In genomic region chr2:23293063-23293462, GRCh38 we compare ENCODE assay signal across 18 cellular contexts.
DNase-seq lines count a peak whose midpoint lies in the region; ATAC-seq, FAIRE-seq and TF ChIP-seq lines count a peak whose summit lies in the region.
"Had no signal": no experiment of that assay in that cellular context is flagged by ENCODE, and none has a peak within 500 bp of the region (broad histone marks: within the 10 kb centered on the region; RNA-seq: fewer than 3 reads in every experiment).

No MANE protein-coding gene starts in this region.

- H3K9me1 ChIP-seq in K562 (ENCODE audit: control insufficient read depth, insufficient read depth, low read length) = no peaks in the 10 kb centered on the region

- H3K9me3 ChIP-seq in SK-N-SH = no peaks in the 10 kb centered on the region
- no peaks in the 10 kb centered on the region for H3K9me3 ChIP-seq in K562 (replicated peaks; ENCODE audit: control insufficient read depth, insufficient read depth, low read depth, low read length)

- H3K36me3 Mint-ChIP-seq in stimulated activated memory B cell treated with anti-CD40 and anti-IgM and Interleukin-4, amounts not matched to agents 10 μg/mL and 1 μg/mL and 100 μg/mL, for 72 hours = no peaks in the 10 kb centered on the region
- H3K36me3 Mint-ChIP-seq: activated CD8-positive, alpha-beta memory T cell treated with anti-CD3 and anti-CD28 coated beads, Interleukin-2, amount 10 ng/mL, durations not matched to agents 7 days and 5 days had no signal

- no peak overlapping the region for H3K27ac ChIP-seq in SK-N-SH (ENCODE audit: low read depth in 2 of 2, low read length in 1 of 2)
- H3K27ac ChIP-seq in K562 (ENCODE audit: extremely low read depth, low read depth, low read length) = no peak overlapping the region
- H3K27ac ChIP-seq: 22Rv1, WERI-Rb-1 had no signal

- H3K4me3 ChIP-seq in SK-N-SH (ENCODE audit: low read depth in 2 of 2, low read length in 1 of 2) (no peak overlapping the region), K562 (no peak overlapping the region)

- peaks cover 33% of the 10 kb centered on the region for H3K27me3 Mint-ChIP-seq in stimulated activated memory B cell treated with anti-CD40 and anti-IgM and Interleukin-4, amounts not matched to agents 10 μg/mL and 1 μg/mL and 100 μg/mL, for 72 hours

- H3K27ac Mint-ChIP-seq in stimulated activated memory B cell treated with anti-CD40 and anti-IgM and Interleukin-4, amounts not matched to agents 10 μg/mL and 1 μg/mL and 100 μg/mL, for 72 hours = no peak overlapping the region
- H3K27ac Mint-ChIP-seq: activated CD8-positive, alpha-beta memory T cell treated with anti-CD3 and anti-CD28 coated beads, Interleukin-2, amount 10 ng/mL, durations not matched to agents 7 days and 5 days; CD4-positive, alpha-beta T cell had no signal

- H3K4me1 ChIP-seq in SK-N-SH (ENCODE audit: control insufficient read depth in 1 of 2, insufficient read depth in 2 of 2, low read depth in 1 of 2, low read length in 1 of 2) = no peaks in the 10 kb centered on the region; a peak in 1 of 4 replicates
- no peaks in the 10 kb centered on the region for H3K4me1 ChIP-seq in K562 (replicated peaks in 1 of 2; ENCODE audit: control insufficient read depth in 2 of 2, insufficient read depth in 2 of 2, low read length in 2 of 2)

- no peaks in the 10 kb centered on the region for H3K9me3 Mint-ChIP-seq in stimulated activated memory B cell treated with anti-CD40 and anti-IgM and Interleukin-4, amounts not matched to agents 10 μg/mL and 1 μg/mL and 100 μg/mL, for 72 hours
- H3K9me3 Mint-ChIP-seq: CD4-positive, alpha-beta T cell; central memory CD8-positive, alpha-beta T cell had no signal

- in situ Hi-C loops in K562 (cut with MboI) (no loop called here), GM13976 (cut with MboI; ENCODE audit: low sequenced_read_pairs, unreplicated experiment) (no loop called here)

- BruUV-seq in K562 (replicated peaks; lab: Mats Ljungman, UMichigan) = no TSS peak

- ATAC-seq in SK-N-SH treated with all-trans-retinoic acid at 6 μM for 48 hours (no peak), K562 (no peak), left ventricle myocardium superior (peak; percentile 60), HG03565 (IDR thresholded peaks at IDR 0.05; ENCODE audit: unreplicated experiment) (no peak), HG02973 (IDR thresholded peaks at IDR 0.05; ENCODE audit: unreplicated experiment) (no peak)
- peak; percentile 3 for ATAC-seq in stimulated activated memory B cell treated with anti-CD40 and anti-IgM and Interleukin-4, amounts not matched to agents 10 μg/mL and 1 μg/mL and 100 μg/mL, for 72 hours
- ATAC-seq: activated CD8-positive, alpha-beta memory T cell treated with anti-CD3 and anti-CD28 coated beads, Interleukin-2, amount 10 ng/mL, durations not matched to agents 7 days and 5 days had no signal

- H2AFZ ChIP-seq in SK-N-SH (ENCODE audit: low read depth) (no peak overlapping the region), K562 (ENCODE audit: low read depth, low read length) (no peak overlapping the region)

- H3K79me2 ChIP-seq in SK-N-SH (ENCODE audit: insufficient read depth) (no peaks in the 10 kb centered on the region), K562 (ENCODE audit: control insufficient read depth, insufficient read depth, low read length) (no peaks in the 10 kb centered on the region)

- H3K4me1 Mint-ChIP-seq in stimulated activated memory B cell treated with anti-CD40 and anti-IgM and Interleukin-4, amounts not matched to agents 10 μg/mL and 1 μg/mL and 100 μg/mL, for 72 hours = no peaks in the 10 kb centered on the region
- H3K4me1 Mint-ChIP-seq: activated CD8-positive, alpha-beta memory T cell treated with anti-CD3 and anti-CD28 coated beads, Interleukin-2, amount 10 ng/mL, durations not matched to agents 7 days and 5 days; central memory CD8-positive, alpha-beta T cell had no signal

- TF ChIP-seq EP300 in SK-N-SH (IDR thresholded peaks at IDR 0.05; ENCODE audit: borderline replicate concordance in 1 of 2, low read depth in 1 of 2, low read length in 1 of 2) (no peak), K562 (IDR thresholded peaks at IDR 0.05; ENCODE audit: low read length) (no peak)

- no peak for TF ChIP-seq POLR2A in K562 (conservative IDR thresholded peaks at IDR 0.05)

- DNase-seq in SK-N-SH (no peak), K562 (ENCODE audit: extremely low read depth in 1 of 4, low spot score in 3 of 4) (no peak), left ventricle myocardium superior (peak; percentile 29), GM13976 (ENCODE audit: low spot score) (no peak)
- DNase-seq: activated CD8-positive, alpha-beta memory T cell treated with anti-CD3 and anti-CD28 coated beads, Interleukin-2, amount 10 ng/mL, durations not matched to agents 7 days and 5 days; activated naive CD4-positive, alpha-beta T cell; CD4-positive, alpha-beta T cell; head of caudate nucleus; NCI-H2029 treated with DMSO at 0.1 percent for 48 hours; small intestine; WERI-Rb-1 had no signal

- TF ChIP-seq CTCF in SK-N-SH (IDR thresholded peaks at IDR 0.05) = no peak
- no peak for TF ChIP-seq CTCF in K562 (IDR thresholded peaks at IDR 0.05 in 2 of 3, conservative IDR thresholded peaks at IDR 0.05 in 1 of 3; ENCODE audit: insufficient read depth in 2 of 3, low read depth in 1 of 3, low read length in 3 of 3)
- no peak for TF ChIP-seq CTCF in GM13976 (IDR thresholded peaks at IDR 0.05; ENCODE audit: borderline replicate concordance, control extremely low read depth, extremely low read depth, insufficient read depth, missing control alignments)

- TF ChIP-seq RAD21 in SK-N-SH (IDR thresholded peaks at IDR 0.05; ENCODE audit: low read length) = no peak
- no peak for TF ChIP-seq RAD21 in K562 (CRISPR knock-in tag; conservative IDR thresholded peaks at IDR 0.05 in 1 of 2, IDR thresholded peaks at IDR 0.05 in 1 of 2)

- H3K36me3 ChIP-seq in SK-N-SH (replicated peaks in 1 of 2; ENCODE audit: control insufficient read depth in 1 of 2, insufficient read depth in 2 of 2, low read length in 1 of 2) (no peaks in the 10 kb centered on the region), K562 (ENCODE audit: control insufficient read depth, insufficient read depth, low read length) (no peaks in the 10 kb centered on the region)
- H3K36me3 ChIP-seq: WERI-Rb-1 had no signal

- H3K9me2 ChIP-seq in SK-N-SH = no peaks in the 10 kb centered on the region

- H3K9ac ChIP-seq in SK-N-SH (no peak overlapping the region), K562 (ENCODE audit: insufficient read depth in 1 of 2, low read depth in 2 of 2, low read length in 2 of 2) (no peak overlapping the region)

- POLR2A ChIA-PET in SK-N-SH (lab: Yijun Ruan, JAX) (no interaction called here), K562 (lab: Yijun Ruan, JAX) (no interaction called here)

- H3F3A ChIP-seq in SK-N-SH (replicated peaks; ENCODE audit: insufficient read depth) = no peaks in the 10 kb centered on the region

- H3K4me3 Mint-ChIP-seq in stimulated activated memory B cell treated with anti-CD40 and anti-IgM and Interleukin-4, amounts not matched to agents 10 μg/mL and 1 μg/mL and 100 μg/mL, for 72 hours = no peak overlapping the region
- H3K4me3 Mint-ChIP-seq: activated CD8-positive, alpha-beta memory T cell treated with anti-CD3 and anti-CD28 coated beads, Interleukin-2, amount 10 ng/mL, durations not matched to agents 7 days and 5 days; CD4-positive, alpha-beta T cell; central memory CD8-positive, alpha-beta T cell had no signal

- no peak for FAIRE-seq in K562 (lab: Jason Lieb, UNC)
- FAIRE-seq: GM19239, small intestine had no signal

- intact Hi-C loops in K562 (cut with micrococcal nuclease) (no loop called here), left ventricle myocardium superior (cut with micrococcal nuclease) (no loop called here)

- H3K4me2 ChIP-seq in SK-N-SH = 0 out of 2 replicates have a peak overlapping the region, but pooled peaks have one; percentile 6
- H3K4me2 ChIP-seq in K562 (ENCODE audit: insufficient read depth, low read length) = no peak overlapping the region

- CTCF ChIA-PET in SK-N-SH (lab: Yijun Ruan, JAX) (interaction anchor here (0.8 to 2.1 kb wide), 2 partner anchors 20 to 34 kb away, joined by 4 read pairs; no protein-coding TSS in a partner anchor), K562 (lab: Yijun Ruan, JAX; ENCODE audit: low intra/inter-chr PET ratio) (no interaction called here)

- H4K20me1 ChIP-seq in SK-N-SH (ENCODE audit: insufficient read depth) (no peaks in the 10 kb centered on the region), K562 (replicated peaks; ENCODE audit: control insufficient read depth, insufficient read depth, low read length) (no peaks in the 10 kb centered on the region)

- H3K27me3 ChIP-seq in SK-N-SH (ENCODE audit: insufficient read depth) (no peaks in the 10 kb centered on the region; the same call in 1 of the 2 replicates), K562 (ENCODE audit: control insufficient read depth in 2 of 2, insufficient read depth in 2 of 2, low read length in 2 of 2) (peaks cover 0 to 5% of the 10 kb centered on the region in 2 experiments; a peak in 1 of 5 replicates)

- WGBS in SK-N-SH (ENCODE audit: low lambda C conversion rate) = 44% methylated on average over 4 of the region's 6 CpGs
- 2% methylated on average over 6 of the region's 6 CpGs for WGBS in K562 (ENCODE audit: insufficient coverage, low coverage, missing lambda C conversion rate)

TF ChIP-seq in SK-N-SH, 30 proteins besides CTCF, POLR2A, EP300 and RAD21 (continues in another document):
- no peak for TF ChIP-seq ELF1 (IDR thresholded peaks at IDR 0.05)
- TF ChIP-seq FOSL2 (IDR thresholded peaks at IDR 0.05; ENCODE audit: borderline replicate concordance, low read depth) = no peak

TF ChIP-seq in K562, 482 proteins besides CTCF, POLR2A, EP300 and RAD21 (continues in another document):
- TF ChIP-seq CREBBP (IDR thresholded peaks at IDR 0.05; ENCODE audit: low read depth, low read length) = no peak
- peak; percentile 33 for TF ChIP-seq PKNOX1 (IDR thresholded peaks at IDR 0.05)
- TF ChIP-seq GABPA (tag; conservative IDR thresholded peaks at IDR 0.05; ENCODE audit: low read depth) = peak; percentile 75
- peak; percentile 74 for TF ChIP-seq ETV1 (tag; conservative IDR thresholded peaks at IDR 0.05; ENCODE audit: low read depth)
- TF ChIP-seq POU5F1 (IDR thresholded peaks at IDR 0.05; ENCODE audit: borderline replicate concordance, low read depth, low read length, partially characterized antibody) = no peak

Comparison
In these comparisons a context has a peak if more than half of its experiments do, and no peak if none do; other contexts are left out.
1. ATAC-seq: peak in left ventricle myocardium superior (single experiment) and stimulated activated memory B cell treated with anti-CD40 and anti-IgM and Interleukin-4, amounts not matched to agents 10 μg/mL and 1 μg/mL and 100 μg/mL, for 72 hours (single experiment); none in SK-N-SH treated with all-trans-retinoic acid at 6 μM for 48 hours (single experiment), K562 (single experiment), HG03565 (single experiment) and HG02973 (single experiment).
2. Of the 27 proteins assayed by ChIP-seq in both K562 and SK-N-SH: peak only in K562: GABPA; only in SK-N-SH: none; in both: none; in neither: 26.